ENCODE assay signal across 27 cellular contexts in the genomic region with DNA sequence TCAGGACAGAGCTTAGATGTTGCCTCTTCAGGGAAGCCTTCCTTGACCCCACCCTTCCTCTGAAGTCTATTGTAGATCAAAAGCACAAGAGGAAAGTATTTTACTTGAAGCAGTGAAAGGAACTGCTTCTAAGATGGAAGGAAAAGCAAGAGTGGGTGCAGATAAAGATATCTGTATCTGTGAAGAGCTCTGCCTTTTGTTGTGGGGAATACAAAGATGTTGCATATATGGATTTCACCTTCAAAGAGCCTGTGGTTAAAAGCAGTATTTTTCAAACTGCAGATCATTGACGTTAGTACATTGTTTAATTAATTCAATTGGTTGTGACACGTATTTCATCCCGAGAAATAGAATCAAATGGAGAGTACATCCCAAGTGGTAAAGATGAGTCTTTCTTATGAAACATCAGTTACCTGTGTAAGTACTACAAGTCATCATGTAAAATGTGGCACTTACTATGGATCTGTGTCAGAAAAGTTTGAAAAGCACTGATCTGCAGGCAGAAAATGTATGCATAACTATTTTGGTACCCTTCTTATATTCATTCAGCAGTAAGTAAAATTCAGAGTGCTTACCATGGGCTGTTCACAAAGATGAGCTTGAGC. TPM values are rescaled to one million over a fixed set of nuclear protein-coding genes. Genes with fewer than 3 reads are reported as not detected.
"Had no signal": no experiment of that assay in that cellular context is flagged by ENCODE, and none has a peak within 500 bp of the region (broad histone marks: within the 10 kb centered on the region; RNA-seq: fewer than 3 reads in every experiment).

No MANE protein-coding gene starts in this region.

- H3K27me3 Mint-ChIP-seq: effector memory CD8-positive, alpha-beta T cell; naive B cell; type B pancreatic cell had no signal

- H3K27me3 ChIP-seq: left lung, right atrium auricular region, stomach, thyroid gland had no signal

- H3K4me1 Mint-ChIP-seq: mesothelial cell of epicardium; nephron progenitor cell; stimulated activated effector memory CD8-positive, alpha-beta T cell treated with anti-CD3 and anti-CD28 coated beads, Interleukin-12 subunit alpha, Interleukin-12 subunit beta, amount 100 ng/mL, for 72 hours had no signal

- H3K4me1 ChIP-seq: left lung, prostate gland, right atrium auricular region, stomach, thyroid gland had no signal

- H3K27ac ChIP-seq: left lung, prostate gland, right atrium auricular region, stomach, thyroid gland had no signal

- H3K9me3 ChIP-seq: left lung, mucosa of descending colon, prostate gland, right atrium auricular region, stomach, thyroid gland had no signal

- H3K4me3 Mint-ChIP-seq: effector memory CD8-positive, alpha-beta T cell; mesothelial cell of epicardium; naive B cell; nephron progenitor cell; stimulated activated effector memory CD8-positive, alpha-beta T cell treated with anti-CD3 and anti-CD28 coated beads, Interleukin-12 subunit alpha, Interleukin-12 subunit beta, amount 100 ng/mL, for 72 hours; type B pancreatic cell had no signal

- H3K4me2 ChIP-seq: smooth muscle cell had no signal

- DNase-seq: cortex of kidney; effector memory CD8-positive, alpha-beta T cell; erythroblast; head of caudate nucleus; left cardiac atrium; left lung; mesenchymal stem cell; mucosa of descending colon; naive B cell; nephron progenitor cell; nucleus accumbens; stimulated activated CD4-positive, alpha-beta T cell treated with anti-CD3 and anti-CD28 coated beads, Interleukin-12 subunit alpha, Interleukin-12 subunit beta, amount 100 ng/mL, for 4 hours; stimulated activated CD4-positive, alpha-beta T cell treated with anti-CD3 and anti-CD28 coated beads, Interleukin-2, amount 100 ng/mL, for 24 hours; stimulated activated CD4-positive, alpha-beta T cell treated with anti-CD3 and anti-CD28 coated beads, Interleukin-4, amount 100 ng/mL, for 24 hours; stimulated activated naive CD4-positive, alpha-beta T cell treated with Interleukin-2 at 50 U/mL for 16 hours; stomach; thyroid gland had no signal

- H3K36me3 ChIP-seq: prostate gland had no signal

- FAIRE-seq: endometrium, frontal cortex had no signal

- H3K9me3 Mint-ChIP-seq: effector memory CD8-positive, alpha-beta T cell; mesothelial cell of epicardium; naive B cell; nephron progenitor cell; stimulated activated effector memory CD8-positive, alpha-beta T cell treated with anti-CD3 and anti-CD28 coated beads, Interleukin-12 subunit alpha, Interleukin-12 subunit beta, amount 100 ng/mL, for 72 hours; type B pancreatic cell had no signal

- H3K4me3 ChIP-seq: left lung, mucosa of descending colon, prostate gland, right atrium auricular region, smooth muscle cell, stomach, thyroid gland had no signal

- ATAC-seq: effector memory CD8-positive, alpha-beta T cell; left cardiac atrium; left lung; sciatic nerve; stimulated activated effector memory CD8-positive, alpha-beta T cell treated with anti-CD3 and anti-CD28 coated beads, Interleukin-12 subunit alpha, Interleukin-12 subunit beta, amount 100 ng/mL, for 72 hours had no signal

- H3K27ac Mint-ChIP-seq: effector memory CD8-positive, alpha-beta T cell; mesothelial cell of epicardium; nephron progenitor cell; stimulated activated effector memory CD8-positive, alpha-beta T cell treated with anti-CD3 and anti-CD28 coated beads, Interleukin-12 subunit alpha, Interleukin-12 subunit beta, amount 100 ng/mL, for 72 hours; type B pancreatic cell had no signal

RNA-seq across cellular contexts. Expression of a gene that starts 24.6 kb away (rescaled TPM):
- total RNA-seq: fibroblast of villous mesenchyme had no signal
- polyA plus RNA-seq: smooth muscle cell had no signal
